In genomic region chr9:108655818-108656217, GRCh38 we compare ENCODE assay signal across 20 cellular contexts.
A peak's percentile ranks its signal among the peaks of the same experiment; 100 is the strongest.
DNase-seq lines count a peak whose midpoint lies in the region; ATAC-seq and TF ChIP-seq lines count a peak whose summit lies in the region.
"Had no signal": no experiment of that assay in that cellular context is flagged by ENCODE, and none has a peak within 500 bp of the region (broad histone marks: within the 10 kb centered on the region; RNA-seq: fewer than 3 reads in every experiment).

No MANE protein-coding gene starts in this region.

- POLR2A ChIA-PET in IMR-90 (lab: Charles Lee; ENCODE audit: unreplicated experiment), result no interaction called here

- H3K9me3 ChIP-seq in IMR-90 (ENCODE audit: control insufficient read depth, insufficient read depth, low read length) (peaks cover 3% of the 10 kb centered on the region; the same call in 1 of the 2 replicates), neural progenitor cell (ENCODE audit: low read depth) (no peaks in the 10 kb centered on the region)

- H2AFZ ChIP-seq in IMR-90 (replicated peaks; ENCODE audit: low read length, poor library complexity), result peak overlapping the region; percentile 33
- H2AFZ ChIP-seq in neural progenitor cell (replicated peaks), result peak overlapping the region; percentile 54

- no peak overlapping the region for H3K27ac Mint-ChIP-seq in neural progenitor cell
- no peak overlapping the region for H3K27ac Mint-ChIP-seq in activated T-cell treated with anti-CD3 and anti-CD28 coated beads, Interleukin-2, amount 50 U/mL, for 24 hours
- H3K27ac Mint-ChIP-seq: CD4-positive, CD25-positive, alpha-beta regulatory T cell had no signal

- no peak overlapping the region for H2AK9ac ChIP-seq in IMR-90 (replicated peaks; ENCODE audit: low read depth, low read length, poor library complexity)

- intact Hi-C loops in IMR-90 (cut with micrococcal nuclease), result no loop called here

- H3K79me2 ChIP-seq in neural progenitor cell (ENCODE audit: low read depth), result no peaks in the 10 kb centered on the region

- H3K4me1 ChIP-seq in IMR-90 (ENCODE audit: control insufficient read depth, insufficient read depth, low read length), result no peaks in the 10 kb centered on the region
- H3K4me1 ChIP-seq in neural progenitor cell, result no peaks in the 10 kb centered on the region
- H3K4me1 ChIP-seq: A549, HAP-1 had no signal

- H4K20me1 ChIP-seq in IMR-90 (ENCODE audit: insufficient read depth, low read length) (no peaks in the 10 kb centered on the region), neural progenitor cell (ENCODE audit: low read depth) (no peaks in the 10 kb centered on the region)

- no peaks in the 10 kb centered on the region for H3K9me1 ChIP-seq in IMR-90 (ENCODE audit: insufficient read depth, low read length)

- no peak overlapping the region for H4K91ac ChIP-seq in IMR-90 (ENCODE audit: insufficient read depth, low read depth, low read length)

- H4K8ac ChIP-seq in IMR-90 (ENCODE audit: low read depth in 2 of 2, low read length in 2 of 2), result no peak overlapping the region

- no peaks in the 10 kb centered on the region for H3F3A ChIP-seq in neural progenitor cell (ENCODE audit: low read depth)

- H3K27ac ChIP-seq in IMR-90 (ENCODE audit: insufficient read depth, low read length) (no peak overlapping the region), neural progenitor cell (no peak overlapping the region)
- H3K27ac ChIP-seq: 22Rv1, A549 had no signal

- H3K27me3 ChIP-seq in IMR-90 (ENCODE audit: control insufficient read depth, insufficient read depth, low read length) (no peaks in the 10 kb centered on the region), neural progenitor cell (no peaks in the 10 kb centered on the region)

- dilution Hi-C loops in IMR-90 (cut with HindIII; ENCODE audit: low sequenced_read_pairs, unreplicated experiment), result no loop called here

- H3K36me3 Mint-ChIP-seq in neural progenitor cell, result peaks cover 3% of the 10 kb centered on the region
- H3K36me3 Mint-ChIP-seq in activated T-cell treated with anti-CD3 and anti-CD28 coated beads, Interleukin-2, amount 50 U/mL, for 24 hours (ENCODE audit: low read depth), result no peaks in the 10 kb centered on the region
- H3K36me3 Mint-ChIP-seq: CD4-positive, CD25-positive, alpha-beta regulatory T cell; CD8-positive, alpha-beta memory T cell had no signal

- H4K5ac ChIP-seq in IMR-90 (ENCODE audit: low read depth, low read length), result no peak overlapping the region

- ATAC-seq in IMR-90 (ENCODE audit: low read depth) (no peak), HG03520 (IDR thresholded peaks at IDR 0.05; ENCODE audit: unreplicated experiment) (no peak)
- ATAC-seq: A549, GM12878 had no signal

- H3K14ac ChIP-seq in IMR-90 (replicated peaks; ENCODE audit: low read depth, low read length), result no peak overlapping the region

- no peak for TF ChIP-seq CTCF in IMR-90 (conservative IDR thresholded peaks at IDR 0.05; ENCODE audit: low read depth, low read length)
- no peak for TF ChIP-seq CTCF in neural progenitor cell (IDR thresholded peaks at IDR 0.05)

- no peak overlapping the region for H3K18ac ChIP-seq in IMR-90 (ENCODE audit: low read depth, low read length)

- TF ChIP-seq POLR2A in IMR-90 (IDR thresholded peaks at IDR 0.05; ENCODE audit: low read depth, low read length), result no peak

- in situ Hi-C loops in IMR-90 (cut with MboI; ENCODE audit: low sequenced_read_pairs), result no loop called here

- H3K36me3 ChIP-seq in IMR-90 (ENCODE audit: control insufficient read depth, insufficient read depth, low read length) (no peaks in the 10 kb centered on the region), neural progenitor cell (no peaks in the 10 kb centered on the region)
- H3K36me3 ChIP-seq: HAP-1 had no signal

- no peak overlapping the region for H3K56ac ChIP-seq in IMR-90 (ENCODE audit: extremely low read depth, insufficient read depth, low read length)

- TF ChIP-seq RAD21 in IMR-90 (IDR thresholded peaks at IDR 0.05; ENCODE audit: low read length), result no peak

- H2BK15ac ChIP-seq in IMR-90 (ENCODE audit: low read depth, low read length), result no peak overlapping the region

- no peak overlapping the region for H2BK20ac ChIP-seq in IMR-90 (ENCODE audit: low read depth, low read length)

- no peak overlapping the region for H2BK5ac ChIP-seq in IMR-90 (ENCODE audit: low read depth, low read length, poor library complexity, severe bottlenecking)

- H3K27me3 Mint-ChIP-seq in neural progenitor cell (ENCODE audit: insufficient read depth, low read depth), result no peaks in the 10 kb centered on the region
- no peaks in the 10 kb centered on the region for H3K27me3 Mint-ChIP-seq in activated T-cell treated with anti-CD3 and anti-CD28 coated beads, Interleukin-2, amount 50 U/mL, for 24 hours
- H3K27me3 Mint-ChIP-seq: CD4-positive, CD25-positive, alpha-beta regulatory T cell had no signal

- H2BK120ac ChIP-seq in IMR-90 (ENCODE audit: low read depth, low read length), result no peak overlapping the region

- H3K9ac ChIP-seq in IMR-90 (ENCODE audit: low read depth, low read length) (no peak overlapping the region), neural progenitor cell (no peak overlapping the region)

- H2AK5ac ChIP-seq in IMR-90 (ENCODE audit: low read depth, low read length), result no peak overlapping the region

- H3K79me1 ChIP-seq in IMR-90 (ENCODE audit: low read depth in 1 of 2, low read length in 2 of 2), result no peaks in the 10 kb centered on the region

- no peak overlapping the region for H3K4ac ChIP-seq in IMR-90 (ENCODE audit: low read depth, low read length)

- no peaks in the 10 kb centered on the region for H3K4me1 Mint-ChIP-seq in neural progenitor cell
- no peaks in the 10 kb centered on the region for H3K4me1 Mint-ChIP-seq in activated T-cell treated with anti-CD3 and anti-CD28 coated beads, Interleukin-2, amount 50 U/mL, for 24 hours (ENCODE audit: low read depth)
- H3K4me1 Mint-ChIP-seq: CD4-positive, CD25-positive, alpha-beta regulatory T cell; CD8-positive, alpha-beta memory T cell had no signal

- H3K9me3 Mint-ChIP-seq in neural progenitor cell, result peaks cover 25% of the 10 kb centered on the region
- peaks cover 20% of the 10 kb centered on the region for H3K9me3 Mint-ChIP-seq in activated T-cell treated with anti-CD3 and anti-CD28 coated beads, Interleukin-2, amount 50 U/mL, for 24 hours

- H3K23ac ChIP-seq in IMR-90 (ENCODE audit: low read depth, low read length), result no peak overlapping the region

- H3K4me3 Mint-ChIP-seq in neural progenitor cell, result no peak overlapping the region
- no peak overlapping the region for H3K4me3 Mint-ChIP-seq in activated T-cell treated with anti-CD3 and anti-CD28 coated beads, Interleukin-2, amount 50 U/mL, for 24 hours
- H3K4me3 Mint-ChIP-seq: CD4-positive, CD25-positive, alpha-beta regulatory T cell; CD8-positive, alpha-beta memory T cell had no signal

- H3K4me3 ChIP-seq in IMR-90 (ENCODE audit: insufficient read depth, low read depth, low read length), result no peak overlapping the region
- H3K4me3 ChIP-seq in neural progenitor cell, result no peak overlapping the region
- H3K4me3 ChIP-seq: A549, GM12878, HAP-1 had no signal

- DNase-seq in NCI-H1694 (lab: John Stamatoyannopoulos, UW), result peak; percentile 11
- DNase-seq in NCI-H1694 treated with DMSO at 0.1 percent for 48 hours (lab: John Stamatoyannopoulos, UW), result no peak
- DNase-seq in IMR-90, result no peak
- DNase-seq in neural progenitor cell (ENCODE audit: low spot score), result no peak
- no peak for DNase-seq in activated naive CD4-positive, alpha-beta T cell treated with Interleukin-2 at 50 U/mL for 16 hours
- no peak for DNase-seq in activated T-cell treated with anti-CD3 and anti-CD28 coated beads, Interleukin-2, amount 50 U/mL, for 24 hours
- DNase-seq: AML-193; C1 segment of cervical spinal cord; CD4-positive, CD25-positive, alpha-beta regulatory T cell; CD8-positive, alpha-beta memory T cell; COR-L47; DMS 273 treated with DMSO at 0.1 percent for 48 hours; DMS53; DND-41; EL had no signal

- CTCF ChIA-PET in IMR-90 (lab: Yijun Ruan, JAX), result no interaction called here

- H3K4me2 ChIP-seq in IMR-90 (ENCODE audit: low read depth, low read length) (no peak overlapping the region), neural progenitor cell (no peak overlapping the region)
- H3K4me2 ChIP-seq: A549 had no signal

- WGBS in IMR-90 (ENCODE audit: extremely low coverage in 2 of 2, insufficient read length in 1 of 2), 2 experiments, result 68% methylated on average over 3 of the region's 7 CpGs; no CpG with 5 or more reads in 1 of the 2 experiments

- BruUV-seq in IMR-90 (replicated peaks; lab: Mats Ljungman, UMichigan), result no TSS peak

TF ChIP-seq in IMR-90, 13 proteins besides CTCF, POLR2A, EP300 and RAD21:
- TF ChIP-seq MXI1 (IDR thresholded peaks at IDR 0.05; ENCODE audit: borderline replicate concordance, low read depth, low read length) (no peak), SMC3 (IDR thresholded peaks at IDR 0.05; ENCODE audit: low read depth, low read length) (no peak), CEBPB (IDR thresholded peaks at IDR 0.05; ENCODE audit: low read depth, low read length) (no peak), ELK1 (IDR thresholded peaks at IDR 0.05; ENCODE audit: borderline replicate concordance, low read depth, low read length) (no peak)
